ENCODE assay signal across 2 cellular contexts in the genomic region with DNA sequence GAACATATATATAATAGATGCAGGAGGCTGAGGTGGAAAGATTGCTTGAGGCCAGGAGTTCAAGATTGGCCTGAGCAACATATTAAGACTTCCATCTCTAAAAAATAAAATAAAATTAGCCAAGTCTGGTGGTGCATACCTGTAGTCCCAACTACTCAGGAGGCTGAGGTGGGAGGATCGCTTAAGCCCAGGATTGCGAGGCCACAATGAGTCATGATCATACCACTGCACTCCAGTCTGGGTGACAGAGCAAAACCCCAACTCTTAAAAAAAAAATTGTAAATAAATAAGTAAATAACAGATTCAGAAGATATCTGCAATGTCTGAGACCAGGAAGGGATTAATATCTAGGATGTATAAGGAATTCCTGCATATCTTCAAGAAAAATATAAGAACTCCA.
TF ChIP-seq lines count a peak whose summit lies in the region.

No MANE protein-coding gene starts in this region.

TF ChIP-seq in A549, 52 proteins besides CTCF, POLR2A, EP300 and RAD21 (continued from another document):
- TF ChIP-seq FOSL2 (IDR thresholded peaks at IDR 0.05) (no peak), FOSL2 (CRISPR knock-in tag; IDR thresholded peaks at IDR 0.05) (peak; percentile 55)

TF ChIP-seq in HepG2, 621 proteins besides CTCF, POLR2A, EP300 and RAD21:
- TF ChIP-seq, protein P1, sequence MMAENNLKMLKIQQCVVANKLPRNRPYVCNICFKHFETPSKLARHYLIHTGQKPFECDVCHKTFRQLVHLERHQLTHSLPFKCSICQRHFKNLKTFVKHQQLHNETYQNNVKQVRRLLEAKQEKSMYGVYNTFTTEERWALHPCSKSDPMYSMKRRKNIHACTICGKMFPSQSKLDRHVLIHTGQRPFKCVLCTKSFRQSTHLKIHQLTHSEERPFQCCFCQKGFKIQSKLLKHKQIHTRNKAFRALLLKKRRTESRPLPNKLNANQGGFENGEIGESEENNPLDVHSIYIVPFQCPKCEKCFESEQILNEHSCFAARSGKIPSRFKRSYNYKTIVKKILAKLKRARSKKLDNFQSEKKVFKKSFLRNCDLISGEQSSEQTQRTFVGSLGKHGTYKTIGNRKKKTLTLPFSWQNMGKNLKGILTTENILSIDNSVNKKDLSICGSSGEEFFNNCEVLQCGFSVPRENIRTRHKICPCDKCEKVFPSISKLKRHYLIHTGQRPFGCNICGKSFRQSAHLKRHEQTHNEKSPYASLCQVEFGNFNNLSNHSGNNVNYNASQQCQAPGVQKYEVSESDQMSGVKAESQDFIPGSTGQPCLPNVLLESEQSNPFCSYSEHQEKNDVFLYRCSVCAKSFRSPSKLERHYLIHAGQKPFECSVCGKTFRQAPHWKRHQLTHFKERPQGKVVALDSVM (CRISPR knock-in tag; IDR thresholded peaks at IDR 0.05), result peak; percentile 50; the same call in 1 of the 2 replicates
- TF ChIP-seq, protein P2, sequence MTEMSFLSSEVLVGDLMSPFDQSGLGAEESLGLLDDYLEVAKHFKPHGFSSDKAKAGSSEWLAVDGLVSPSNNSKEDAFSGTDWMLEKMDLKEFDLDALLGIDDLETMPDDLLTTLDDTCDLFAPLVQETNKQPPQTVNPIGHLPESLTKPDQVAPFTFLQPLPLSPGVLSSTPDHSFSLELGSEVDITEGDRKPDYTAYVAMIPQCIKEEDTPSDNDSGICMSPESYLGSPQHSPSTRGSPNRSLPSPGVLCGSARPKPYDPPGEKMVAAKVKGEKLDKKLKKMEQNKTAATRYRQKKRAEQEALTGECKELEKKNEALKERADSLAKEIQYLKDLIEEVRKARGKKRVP (CRISPR knock-in tag; IDR thresholded peaks at IDR 0.05), result no peak
- TF ChIP-seq ZNF672 (CRISPR knock-in tag; IDR thresholded peaks at IDR 0.05), result no peak
- TF ChIP-seq ZFP41 (CRISPR knock-in tag; IDR thresholded peaks at IDR 0.05; ENCODE audit: borderline replicate concordance), result no peak
